In the genomic region with DNA sequence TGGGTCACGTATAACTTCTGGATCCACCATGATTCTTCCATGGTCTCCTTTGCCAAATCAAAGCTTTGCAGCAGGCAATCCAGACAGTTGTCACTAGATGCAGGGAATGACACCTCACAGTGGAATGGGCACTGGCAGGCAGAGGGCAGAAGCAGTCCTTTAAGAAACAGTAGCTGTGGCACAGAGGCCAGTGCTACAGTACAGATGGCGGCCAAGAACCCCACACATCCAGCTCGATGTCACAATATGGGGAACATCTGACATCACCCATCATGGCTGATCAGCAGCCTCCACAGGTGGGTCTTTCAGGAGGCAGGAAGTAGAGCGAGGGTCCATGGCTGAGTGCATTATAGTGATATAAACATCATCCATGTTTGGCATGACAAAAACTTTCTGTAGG, we compare ENCODE assay signal across 1 cellular context.
TF ChIP-seq lines count a peak whose summit lies in the region.

No MANE protein-coding gene starts in this region.

TF ChIP-seq in IMR-90, 13 proteins besides CTCF, POLR2A, EP300 and RAD21:
- TF ChIP-seq CEBPB (IDR thresholded peaks at IDR 0.05; ENCODE audit: low read depth, low read length): peak; percentile 48; the same call in 1 of the 2 replicates
- TF ChIP-seq, protein P1, sequence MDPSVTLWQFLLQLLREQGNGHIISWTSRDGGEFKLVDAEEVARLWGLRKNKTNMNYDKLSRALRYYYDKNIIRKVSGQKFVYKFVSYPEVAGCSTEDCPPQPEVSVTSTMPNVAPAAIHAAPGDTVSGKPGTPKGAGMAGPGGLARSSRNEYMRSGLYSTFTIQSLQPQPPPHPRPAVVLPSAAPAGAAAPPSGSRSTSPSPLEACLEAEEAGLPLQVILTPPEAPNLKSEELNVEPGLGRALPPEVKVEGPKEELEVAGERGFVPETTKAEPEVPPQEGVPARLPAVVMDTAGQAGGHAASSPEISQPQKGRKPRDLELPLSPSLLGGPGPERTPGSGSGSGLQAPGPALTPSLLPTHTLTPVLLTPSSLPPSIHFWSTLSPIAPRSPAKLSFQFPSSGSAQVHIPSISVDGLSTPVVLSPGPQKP (IDR thresholded peaks at IDR 0.05; ENCODE audit: borderline replicate concordance, low read depth, low read length): no peak
